In genomic region chr12:10372534-10372931, GRCh38 we compare ENCODE assay signal across 11 cellular contexts. TPM values are rescaled to one million over a fixed set of nuclear protein-coding genes. Genes with fewer than 3 reads are reported as not detected.
A peak's percentile ranks its signal among the peaks of the same experiment; 100 is the strongest.
DNase-seq lines count a peak whose midpoint lies in the region; ATAC-seq, FAIRE-seq and TF ChIP-seq lines count a peak whose summit lies in the region.
"Had no signal": no experiment of that assay in that cellular context is flagged by ENCODE, and none has a peak within 500 bp of the region (broad histone marks: within the 10 kb centered on the region; RNA-seq: fewer than 3 reads in every experiment).

No MANE protein-coding gene starts in this region.

- no peak overlapping the region for H3K27ac ChIP-seq in DND-41 (ENCODE audit: low read length)
- H3K27ac ChIP-seq in OCI-LY3 (ENCODE audit: low read length): no peak overlapping the region
- H3K27ac ChIP-seq in foreskin keratinocyte: no peak overlapping the region
- H3K27ac ChIP-seq in small intestine (ENCODE audit: low read depth in 1 of 2, low read length in 1 of 2): no peak overlapping the region
- peak overlapping the region in 2 of 4 donors; percentile 34 to 51 for H3K27ac ChIP-seq in tibial nerve
- H3K27ac ChIP-seq: brain microvascular endothelial cell had no signal

- TF ChIP-seq EP300 in tibial nerve (IDR thresholded peaks at IDR 0.05): no peak

- no peak overlapping the region for H2AFZ ChIP-seq in DND-41 (ENCODE audit: low read depth, low read length)
- H2AFZ ChIP-seq in OCI-LY3 (ENCODE audit: low read depth, low read length): 0 out of 2 replicates have a peak overlapping the region, but pooled peaks have one; percentile 22

- FAIRE-seq in small intestine (lab: Jason Lieb, UNC): no peak

- DNase-seq in DND-41 (no peak), foreskin keratinocyte (no peak), small intestine (peak; percentile 11), tibial nerve (ENCODE audit: low spot score in 2 of 2) (no peak), SW 1271 (lab: John Stamatoyannopoulos, UW) (no peak)
- DNase-seq: brain microvascular endothelial cell, EL, retina, T-helper 2 cell had no signal

- ATAC-seq in DND-41 (ENCODE audit: insufficient read depth, low read depth): peak; percentile 33; the same call in 1 of the 3 replicates
- ATAC-seq in foreskin keratinocyte: peak; percentile 12
- ATAC-seq in HG03135 (IDR thresholded peaks at IDR 0.05; ENCODE audit: unreplicated experiment): no peak

- H4K20me1 ChIP-seq in DND-41 (ENCODE audit: insufficient read depth, low read length): no peaks in the 10 kb centered on the region
- H4K20me1 ChIP-seq in OCI-LY3 (ENCODE audit: insufficient read depth, low read length): no peaks in the 10 kb centered on the region

- H3K27me3 ChIP-seq in DND-41 (ENCODE audit: insufficient read depth, low read length, poor library complexity): no peaks in the 10 kb centered on the region
- no peaks in the 10 kb centered on the region for H3K27me3 ChIP-seq in OCI-LY3 (ENCODE audit: low read depth, low read length)
- no peaks in the 10 kb centered on the region for H3K27me3 ChIP-seq in foreskin keratinocyte
- H3K27me3 ChIP-seq in small intestine (ENCODE audit: control insufficient read depth in 2 of 2, insufficient read depth in 2 of 2, low read length in 2 of 2): no peaks in the 10 kb centered on the region
- no peaks in the 10 kb centered on the region for H3K27me3 ChIP-seq in tibial nerve
- H3K27me3 ChIP-seq: brain microvascular endothelial cell had no signal

- H3K9ac ChIP-seq in DND-41 (ENCODE audit: low read depth, low read length) (no peak overlapping the region), OCI-LY3 (ENCODE audit: low read length) (no peak overlapping the region)

- H3K4me2 ChIP-seq in DND-41 (ENCODE audit: insufficient read depth, low read length): no peak overlapping the region
- H3K4me2 ChIP-seq in OCI-LY3 (ENCODE audit: low read length): no peak overlapping the region

- no peaks in the 10 kb centered on the region for H3K4me1 ChIP-seq in DND-41 (ENCODE audit: insufficient read depth, low read length)
- H3K4me1 ChIP-seq in OCI-LY3 (ENCODE audit: low read length): peaks cover 45% of the 10 kb centered on the region
- H3K4me1 ChIP-seq in foreskin keratinocyte: peaks cover 22% of the 10 kb centered on the region
- no peaks in the 10 kb centered on the region for H3K4me1 ChIP-seq in small intestine (ENCODE audit: control insufficient read depth in 2 of 2, insufficient read depth in 1 of 2, low read depth in 1 of 2, low read length in 1 of 2)
- H3K4me1 ChIP-seq in tibial nerve: peaks cover 0 to 28% (median 7%) of the 10 kb centered on the region in 4 donors

- TF ChIP-seq POLR2A in tibial nerve (IDR thresholded peaks at IDR 0.05): no peak

- H3K36me3 ChIP-seq in DND-41 (ENCODE audit: insufficient read depth, low read length) (no peaks in the 10 kb centered on the region), OCI-LY3 (replicated peaks; ENCODE audit: low read depth, low read length) (no peaks in the 10 kb centered on the region), small intestine (ENCODE audit: control insufficient read depth in 2 of 2, insufficient read depth in 2 of 2, low read length in 2 of 2) (peaks cover 0 to under 1% of the 10 kb centered on the region in 2 donors), tibial nerve (peaks cover 0 to 5% (median 0%) of the 10 kb centered on the region in 3 donors)
- H3K36me3 ChIP-seq: brain microvascular endothelial cell had no signal

- TF ChIP-seq CTCF in DND-41 (IDR thresholded peaks at IDR 0.05; ENCODE audit: borderline replicate concordance, extremely low read depth, low read length, poor library complexity, severe bottlenecking) (no peak), OCI-LY3 (IDR thresholded peaks at IDR 0.05; ENCODE audit: low read depth, low read length) (no peak), foreskin keratinocyte (conservative IDR thresholded peaks at IDR 0.05) (no peak), tibial nerve (IDR thresholded peaks at IDR 0.05) (no peak)

- H3K9me3 ChIP-seq in DND-41 (ENCODE audit: insufficient read depth, low read length, severe bottlenecking) (no peaks in the 10 kb centered on the region), OCI-LY3 (ENCODE audit: insufficient read depth, low read length) (no peaks in the 10 kb centered on the region), small intestine (ENCODE audit: control insufficient read depth, low read depth) (no peaks in the 10 kb centered on the region), tibial nerve (peaks cover 0 to 8% (median 0%) of the 10 kb centered on the region in 4 donors)

- no peak overlapping the region for H3K4me3 ChIP-seq in DND-41 (ENCODE audit: low read depth in 1 of 2, low read length in 2 of 2)
- H3K4me3 ChIP-seq in OCI-LY3 (ENCODE audit: low read length): no peak overlapping the region
- no peak overlapping the region for H3K4me3 ChIP-seq in small intestine (ENCODE audit: low read depth in 1 of 2, low read length in 2 of 2)
- H3K4me3 ChIP-seq in tibial nerve: no peak overlapping the region

- no peaks in the 10 kb centered on the region for H3K79me2 ChIP-seq in DND-41 (ENCODE audit: insufficient read depth, low read length)
- no peaks in the 10 kb centered on the region for H3K79me2 ChIP-seq in OCI-LY3 (ENCODE audit: low read length)

- WGBS in small intestine, 3 donors: 34 to 43% (median 37%) methylated on average over 2 of the region's 2 CpGs
- 28 to 39% methylated on average over 2 of the region's 2 CpGs for WGBS in tibial nerve, 2 donors

RNA-seq across cellular contexts. Expression of gene KLRK1, which starts 17.3 kb away (rescaled TPM):
- total RNA-seq in foreskin keratinocyte: not detected in 2 replicates
- polyA plus RNA-seq in foreskin keratinocyte: not detected in 2 replicates
- 1 to 10 TPM in 2 of 3 donors, not detected in 1; 3.4 to 5.9 TPM for polyA plus RNA-seq in small intestine
- 1 to 10 TPM in 2 of 4 donors, under 1 TPM in 1, not detected in 1; 0.60 to 2.9 (median 1.2) TPM for total RNA-seq in tibial nerve

RNA-seq across cellular contexts. Expression of gene KLRC4, which starts 37.0 kb away (rescaled TPM):
- total RNA-seq in foreskin keratinocyte (not detected in 2 replicates), tibial nerve (not detected)
- polyA plus RNA-seq in foreskin keratinocyte (not detected in 2 replicates), small intestine (under 1 TPM in 1 of 3 donors, not detected in 2; 0.06 TPM)

RNA-seq across cellular contexts. Expression of gene KLRC3, which starts 47.9 kb away (rescaled TPM):
- total RNA-seq in foreskin keratinocyte: not detected in 2 replicates
- not detected in 2 replicates for polyA plus RNA-seq in foreskin keratinocyte
- under 1 TPM in 1 of 3 donors, not detected in 2; 0.37 TPM for polyA plus RNA-seq in small intestine
- total RNA-seq in tibial nerve: not detected
